ENCODE assay signal across 9 cellular contexts in the genomic region with DNA sequence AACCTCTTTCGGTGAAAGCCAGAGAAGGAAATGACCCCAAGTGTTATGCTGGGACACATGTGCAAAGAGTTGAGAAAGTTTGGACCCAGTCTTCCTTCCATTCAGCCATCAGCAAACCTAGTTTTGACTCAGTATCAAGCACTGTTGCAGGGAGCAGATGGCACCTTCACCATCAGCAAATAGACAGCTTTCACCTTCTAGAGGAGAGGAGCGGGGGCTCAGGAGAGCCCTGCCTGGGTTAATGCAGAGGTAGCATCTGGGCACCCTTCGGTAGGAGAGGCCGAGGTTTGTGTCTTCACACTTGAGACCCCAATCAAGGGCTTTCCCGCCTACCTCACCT. TPM values are rescaled to one million over a fixed set of nuclear protein-coding genes. Genes with fewer than 3 reads are reported as not detected.
DNase-seq lines count a peak whose midpoint lies in the region; ATAC-seq and TF ChIP-seq lines count a peak whose summit lies in the region.
"Had no signal": no experiment of that assay in that cellular context is flagged by ENCODE, and none has a peak within 500 bp of the region (broad histone marks: within the 10 kb centered on the region; RNA-seq: fewer than 3 reads in every experiment).

No MANE protein-coding gene starts in this region.

- H3K4me3 ChIP-seq in WERI-Rb-1 (ENCODE audit: low read depth, low read length) (peak overlapping the region; percentile 54), spleen (peak overlapping the region in 2 of 8 donors; percentile 40 to 71)

- DNase-seq in NCI-H1092 treated with DMSO at 0.1 percent for 48 hours (lab: John Stamatoyannopoulos, UW) (peak; percentile 56), NCI-H1092 (lab: John Stamatoyannopoulos, UW) (no peak), WERI-Rb-1 (no peak), immature natural killer cell (no peak), spleen (peak; percentile 2), SHP77 (lab: John Stamatoyannopoulos, UW) (no peak)

- H3K4me1 ChIP-seq in spleen, result peaks cover 0 to 32% (median 18%) of the 10 kb centered on the region in 6 donors

- TF ChIP-seq POLR2A in spleen (IDR thresholded peaks at IDR 0.05), result no peak

- H3K9me3 Mint-ChIP-seq in immature natural killer cell, result no peaks in the 10 kb centered on the region

- intact Hi-C loops in spleen (cut with DNase I; ENCODE audit: low total_unique reads), result no loop called here

- H3K4me1 Mint-ChIP-seq in immature natural killer cell, result peaks cover 6 to 12% of the 10 kb centered on the region in 2 donors

- H3K9me3 ChIP-seq in WERI-Rb-1 (ENCODE audit: severe bottlenecking), result no peaks in the 10 kb centered on the region
- no peaks in the 10 kb centered on the region for H3K9me3 ChIP-seq in spleen
- H3K9me3 ChIP-seq: neutrophil had no signal

- H3K36me3 ChIP-seq in WERI-Rb-1 (peaks cover 23% of the 10 kb centered on the region), spleen (no peaks in the 10 kb centered on the region)
- H3K36me3 ChIP-seq: neutrophil had no signal

- H3K27me3 Mint-ChIP-seq in immature natural killer cell (ENCODE audit: low read depth in 3 of 3), result peaks cover 18 to 38% (median 22%) of the 10 kb centered on the region in 3 donors

- H3K27ac ChIP-seq in WERI-Rb-1 (peak overlapping the region; percentile 80), spleen (no peak overlapping the region)
- H3K27ac ChIP-seq: neutrophil had no signal

- TF ChIP-seq CTCF in WERI-Rb-1 (IDR thresholded peaks at IDR 0.05; ENCODE audit: low read depth, low read length) (no peak), spleen (IDR thresholded peaks at IDR 0.05 in 8 of 11, conservative IDR thresholded peaks at IDR 0.05 in 3 of 11) (no peak)

- ATAC-seq in HG03354 (IDR thresholded peaks at IDR 0.05; ENCODE audit: poor library complexity, severe bottlenecking, unreplicated experiment) (no peak), HG03432 (IDR thresholded peaks at IDR 0.05; ENCODE audit: unreplicated experiment) (no peak)

- H3K36me3 Mint-ChIP-seq in immature natural killer cell, result no peaks in the 10 kb centered on the region

- H3K27me3 ChIP-seq in WERI-Rb-1 (ENCODE audit: insufficient read depth, low read depth, severe bottlenecking) (no peaks in the 10 kb centered on the region), spleen (replicated peaks in 1 of 7) (peaks cover 0 to 64% (median 38%) of the 10 kb centered on the region in 7 donors)

- H3K27ac Mint-ChIP-seq in immature natural killer cell, result no peak overlapping the region

- WGBS in spleen, 5 donors, result 87 to 95% (median 92%) methylated on average over 5 of the region's 5 CpGs

- peak overlapping the region; percentile 21 to 60 (median 54) for H3K4me3 Mint-ChIP-seq in immature natural killer cell

RNA-seq across cellular contexts. Expression of gene MFRP, which starts 16.2 kb away (rescaled TPM):
- polyA plus RNA-seq in immature natural killer cell, result not detected
- total RNA-seq in spleen, result under 1 TPM in 1 of 7 donors, not detected in 6; 0.16 TPM
- under 1 TPM; 0.02 to 0.03 (median 0.02) TPM for polyA plus RNA-seq in spleen

RNA-seq across cellular contexts. Expression of gene USP2, which starts 18.8 kb away (rescaled TPM):
- polyA plus RNA-seq in immature natural killer cell (not detected), spleen (under 1 TPM; 0.15 to 0.58 (median 0.27) TPM)
- total RNA-seq in spleen, result under 1 TPM; 0.28 to 0.88 (median 0.60) TPM

RNA-seq across cellular contexts. Expression of gene C1QTNF5, which starts 22.0 kb away (rescaled TPM):
- polyA plus RNA-seq in immature natural killer cell (not detected), spleen (10 to 100 TPM; 10.3 to 29.0 (median 20.2) TPM)
- total RNA-seq in spleen, result 10 to 100 TPM; 21.3 to 55.0 (median 35.8) TPM

RNA-seq across cellular contexts. Expression of gene RNF26, which starts 28.4 kb away (rescaled TPM):
- polyA plus RNA-seq in immature natural killer cell, result 10 to 100 TPM; 21.9 to 42.2 (median 33.5) TPM
- total RNA-seq in spleen, result 10 to 100 TPM; 13.6 to 18.2 (median 16.5) TPM
- polyA plus RNA-seq in spleen, result 10 to 100 TPM in 2 of 3 donors, 1 to 10 TPM in 1; 8.6 to 13.2 (median 10.0) TPM

RNA-seq across cellular contexts. Expression of gene MCAM, which starts 45.8 kb away (rescaled TPM):
- not detected for polyA plus RNA-seq in immature natural killer cell
- 100 to 1,000 TPM in 4 of 7 donors, 10 to 100 TPM in 3; 24.2 to 612 (median 139) TPM for total RNA-seq in spleen
- 10 to 100 TPM; 10.3 to 19.3 (median 12.2) TPM for polyA plus RNA-seq in spleen

Comparison
In these comparisons a context has a peak if more than half of its experiments do, and no peak if none do; other contexts are left out.
1. DNase-seq: peak in NCI-H1092 treated with DMSO at 0.1 percent for 48 hours (single experiment) and spleen (single experiment); none in NCI-H1092 (single experiment), WERI-Rb-1 (single experiment), immature natural killer cell (0 of 3) and SHP77 (0 of 2).
2. RNA of gene C1QTNF5, which starts 22.0 kb away (polyA plus RNA-seq): 10.3 to 29.0 TPM in spleen; not detected in immature natural killer cell; every median in the first group is over 10 times any median in the second.